Comparison of ENCODE assay signal across 1 cellular context in the genomic region with DNA sequence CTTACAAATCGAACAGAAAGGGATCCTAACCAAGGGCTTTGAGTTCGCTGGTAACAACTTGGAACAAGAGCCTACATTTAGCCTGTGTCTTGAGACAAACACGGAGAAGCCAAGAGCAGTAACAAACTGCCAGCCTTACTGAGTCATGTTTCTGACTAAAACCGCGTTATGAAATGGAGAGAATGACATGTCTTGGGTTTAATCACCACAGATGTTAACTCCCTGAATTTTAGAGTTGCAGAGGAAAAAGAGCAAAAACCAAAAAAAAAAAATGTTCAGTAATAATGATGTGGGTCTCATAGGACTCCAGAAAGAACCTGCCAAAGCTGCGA.
TF ChIP-seq lines count a peak whose summit lies in the region.

No MANE protein-coding gene starts in this region.

TF ChIP-seq in GM23338, 12 proteins besides CTCF, POLR2A, EP300 and RAD21 (continued from another document):
- TF ChIP-seq, protein P1, sequence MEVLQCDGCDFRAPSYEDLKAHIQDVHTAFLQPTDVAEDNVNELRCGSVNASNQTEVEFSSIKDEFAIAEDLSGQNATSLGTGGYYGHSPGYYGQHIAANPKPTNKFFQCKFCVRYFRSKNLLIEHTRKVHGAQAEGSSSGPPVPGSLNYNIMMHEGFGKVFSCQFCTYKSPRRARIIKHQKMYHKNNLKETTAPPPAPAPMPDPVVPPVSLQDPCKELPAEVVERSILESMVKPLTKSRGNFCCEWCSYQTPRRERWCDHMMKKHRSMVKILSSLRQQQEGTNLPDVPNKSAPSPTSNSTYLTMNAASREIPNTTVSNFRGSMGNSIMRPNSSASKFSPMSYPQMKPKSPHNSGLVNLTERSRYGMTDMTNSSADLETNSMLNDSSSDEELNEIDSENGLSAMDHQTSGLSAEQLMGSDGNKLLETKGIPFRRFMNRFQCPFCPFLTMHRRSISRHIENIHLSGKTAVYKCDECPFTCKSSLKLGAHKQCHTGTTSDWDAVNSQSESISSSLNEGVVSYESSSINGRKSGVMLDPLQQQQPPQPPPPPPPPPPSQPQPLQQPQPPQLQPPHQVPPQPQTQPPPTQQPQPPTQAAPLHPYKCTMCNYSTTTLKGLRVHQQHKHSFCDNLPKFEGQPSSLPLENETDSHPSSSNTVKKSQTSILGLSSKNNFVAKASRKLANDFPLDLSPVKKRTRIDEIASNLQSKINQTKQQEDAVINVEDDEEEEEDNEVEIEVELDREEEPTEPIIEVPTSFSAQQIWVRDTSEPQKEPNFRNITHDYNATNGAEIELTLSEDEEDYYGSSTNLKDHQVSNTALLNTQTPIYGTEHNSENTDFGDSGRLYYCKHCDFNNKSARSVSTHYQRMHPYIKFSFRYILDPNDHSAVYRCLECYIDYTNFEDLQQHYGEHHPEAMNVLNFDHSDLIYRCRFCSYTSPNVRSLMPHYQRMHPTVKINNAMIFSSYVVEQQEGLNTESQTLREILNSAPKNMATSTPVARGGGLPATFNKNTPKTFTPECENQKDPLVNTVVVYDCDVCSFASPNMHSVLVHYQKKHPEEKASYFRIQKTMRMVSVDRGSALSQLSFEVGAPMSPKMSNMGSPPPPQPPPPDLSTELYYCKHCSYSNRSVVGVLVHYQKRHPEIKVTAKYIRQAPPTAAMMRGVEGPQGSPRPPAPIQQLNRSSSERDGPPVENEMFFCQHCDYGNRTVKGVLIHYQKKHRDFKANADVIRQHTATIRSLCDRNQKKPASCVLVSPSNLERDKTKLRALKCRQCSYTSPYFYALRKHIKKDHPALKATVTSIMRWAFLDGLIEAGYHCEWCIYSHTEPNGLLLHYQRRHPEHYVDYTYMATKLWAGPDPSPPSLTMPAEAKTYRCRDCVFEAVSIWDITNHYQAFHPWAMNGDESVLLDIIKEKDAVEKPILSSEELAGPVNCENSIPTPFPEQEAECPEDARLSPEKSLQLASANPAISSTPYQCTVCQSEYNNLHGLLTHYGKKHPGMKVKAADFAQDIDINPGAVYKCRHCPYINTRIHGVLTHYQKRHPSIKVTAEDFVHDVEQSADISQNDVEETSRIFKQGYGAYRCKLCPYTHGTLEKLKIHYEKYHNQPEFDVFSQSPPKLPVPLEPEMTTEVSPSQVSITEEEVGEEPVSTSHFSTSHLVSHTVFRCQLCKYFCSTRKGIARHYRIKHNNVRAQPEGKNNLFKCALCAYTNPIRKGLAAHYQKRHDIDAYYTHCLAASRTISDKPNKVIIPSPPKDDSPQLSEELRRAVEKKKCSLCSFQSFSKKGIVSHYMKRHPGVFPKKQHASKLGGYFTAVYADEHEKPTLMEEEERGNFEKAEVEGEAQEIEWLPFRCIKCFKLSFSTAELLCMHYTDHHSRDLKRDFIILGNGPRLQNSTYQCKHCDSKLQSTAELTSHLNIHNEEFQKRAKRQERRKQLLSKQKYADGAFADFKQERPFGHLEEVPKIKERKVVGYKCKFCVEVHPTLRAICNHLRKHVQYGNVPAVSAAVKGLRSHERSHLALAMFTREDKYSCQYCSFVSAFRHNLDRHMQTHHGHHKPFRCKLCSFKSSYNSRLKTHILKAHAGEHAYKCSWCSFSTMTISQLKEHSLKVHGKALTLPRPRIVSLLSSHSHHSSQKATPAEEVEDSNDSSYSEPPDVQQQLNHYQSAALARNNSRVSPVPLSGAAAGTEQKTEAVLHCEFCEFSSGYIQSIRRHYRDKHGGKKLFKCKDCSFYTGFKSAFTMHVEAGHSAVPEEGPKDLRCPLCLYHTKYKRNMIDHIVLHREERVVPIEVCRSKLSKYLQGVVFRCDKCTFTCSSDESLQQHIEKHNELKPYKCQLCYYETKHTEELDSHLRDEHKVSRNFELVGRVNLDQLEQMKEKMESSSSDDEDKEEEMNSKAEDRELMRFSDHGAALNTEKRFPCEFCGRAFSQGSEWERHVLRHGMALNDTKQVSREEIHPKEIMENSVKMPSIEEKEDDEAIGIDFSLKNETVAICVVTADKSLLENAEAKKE (CRISPR knock-in tag; IDR thresholded peaks at IDR 0.05) = no peak
